ENCODE assay signal across 25 cellular contexts in the genomic region with DNA sequence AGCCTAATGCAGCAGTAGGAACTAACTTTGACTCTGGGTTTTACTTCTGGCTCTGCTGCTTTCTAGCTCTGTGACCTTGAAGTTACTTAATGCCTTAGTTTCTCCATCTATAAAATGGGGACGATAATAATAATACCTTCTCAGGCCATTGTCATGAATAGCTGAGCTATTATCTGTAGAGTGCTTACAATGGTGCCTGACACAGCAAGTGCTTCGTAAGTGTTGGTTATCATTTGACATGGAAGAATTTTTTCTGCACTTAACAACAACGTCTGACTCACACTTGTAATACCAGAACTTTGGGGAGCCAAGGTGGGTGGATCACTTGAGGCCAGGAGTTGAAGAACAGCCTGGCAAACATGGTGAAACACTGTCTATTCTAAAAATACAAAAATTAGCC.
DNase-seq lines count a peak whose midpoint lies in the region; ATAC-seq, FAIRE-seq and TF ChIP-seq lines count a peak whose summit lies in the region.
"Had no signal": no experiment of that assay in that cellular context is flagged by ENCODE, and none has a peak within 500 bp of the region (broad histone marks: within the 10 kb centered on the region; RNA-seq: fewer than 3 reads in every experiment).

No MANE protein-coding gene starts in this region.

- POLR2A ChIA-PET in K562 (lab: Yijun Ruan, JAX), result no interaction called here
- POLR2A ChIA-PET in activated CD4-positive, alpha-beta T cell treated with anti-CD3 and anti-CD28 coated beads for 36 hours (lab: Charles Lee), result no interaction called here

- H3K27me3 ChIP-seq in K562 (ENCODE audit: control insufficient read depth in 2 of 2, insufficient read depth in 2 of 2, low read length in 2 of 2) (no peaks in the 10 kb centered on the region), HAP-1 (ENCODE audit: low read depth) (no peaks in the 10 kb centered on the region)
- H3K27me3 ChIP-seq in effector memory CD4-positive, alpha-beta T cell (replicated peaks; ENCODE audit: control insufficient read depth, insufficient read depth, low read length, poor library complexity, severe bottlenecking), result no peaks in the 10 kb centered on the region
- H3K27me3 ChIP-seq: BLaER1 treated with 17β-estradiol and CSF1 and Interleukin-3, amounts not matched to agents 10 nM and 100 nM; esophagus muscularis mucosa; ovary; upper lobe of left lung had no signal

- WGBS in K562 (ENCODE audit: insufficient coverage, low coverage, missing lambda C conversion rate), result 15% methylated on average over 3 of the region's 3 CpGs

- in situ Hi-C loops in K562 (cut with MboI), result no loop called here
- in situ Hi-C loops in HAP-1 (cut with MboI; ENCODE audit: low sequenced_read_pairs), result no loop called here

- no peaks in the 10 kb centered on the region for H3K9me1 ChIP-seq in K562 (ENCODE audit: control insufficient read depth, insufficient read depth, low read length)

- H3K36me3 ChIP-seq in K562 (ENCODE audit: control insufficient read depth, insufficient read depth, low read length), result no peaks in the 10 kb centered on the region
- no peaks in the 10 kb centered on the region for H3K36me3 ChIP-seq in effector memory CD4-positive, alpha-beta T cell (ENCODE audit: control insufficient read depth, insufficient read depth, low read length)
- no peaks in the 10 kb centered on the region for H3K36me3 ChIP-seq in HAP-1 (replicated peaks)
- H3K36me3 ChIP-seq: BLaER1 treated with 17β-estradiol and CSF1 and Interleukin-3, amounts not matched to agents 10 nM and 100 nM; esophagus muscularis mucosa; ovary; upper lobe of left lung; WERI-Rb-1 had no signal

- H3K4me3 Mint-ChIP-seq in activated CD4-positive, alpha-beta T cell treated with anti-CD3 and anti-CD28 coated beads for 36 hours, result no peak overlapping the region
- H3K4me3 Mint-ChIP-seq: H9; natural killer cell treated with Interleukin-12 subunit alpha and Interleukin-12 subunit beta and Interleukin-15 and Interleukin-18, amount 100 ng/mL, for 72 hours had no signal

- no TSS peak for BruUV-seq in K562 (replicated peaks; lab: Mats Ljungman, UMichigan)

- CTCF ChIA-PET in K562 (lab: Yijun Ruan, JAX; ENCODE audit: low intra/inter-chr PET ratio), result no interaction called here
- CTCF ChIA-PET in activated CD4-positive, alpha-beta T cell treated with anti-CD3 and anti-CD28 coated beads for 36 hours (lab: Charles Lee), result no interaction called here

- H3K4me1 Mint-ChIP-seq in activated CD4-positive, alpha-beta T cell treated with anti-CD3 and anti-CD28 coated beads for 36 hours, result no peaks in the 10 kb centered on the region

- H3K4me3 ChIP-seq in K562 (no peak overlapping the region), foreskin fibroblast (ENCODE audit: low read depth in 1 of 2, low read length in 2 of 2) (no peak overlapping the region), HAP-1 (no peak overlapping the region)
- no peak overlapping the region for H3K4me3 ChIP-seq in effector memory CD4-positive, alpha-beta T cell (ENCODE audit: insufficient read depth, low read depth, low read length, poor library complexity, severe bottlenecking)
- H3K4me3 ChIP-seq: BLaER1 treated with 17β-estradiol and CSF1 and Interleukin-3, amounts not matched to agents 10 nM and 100 nM; esophagus muscularis mucosa; ovary; upper lobe of left lung had no signal

- no peak for TF ChIP-seq POLR2A in K562 (conservative IDR thresholded peaks at IDR 0.05)

- no peak for ATAC-seq in K562
- no peak for ATAC-seq in activated CD4-positive, alpha-beta T cell treated with anti-CD3 and anti-CD28 coated beads for 36 hours
- ATAC-seq: natural killer cell treated with Interleukin-12 subunit alpha and Interleukin-12 subunit beta and Interleukin-15 and Interleukin-18, amount 100 ng/mL, for 72 hours; sciatic nerve had no signal

- H4K20me1 ChIP-seq in K562 (replicated peaks; ENCODE audit: control insufficient read depth, insufficient read depth, low read length), result no peaks in the 10 kb centered on the region
- H4K20me1 ChIP-seq: BLaER1 treated with 17β-estradiol and CSF1 and Interleukin-3, amounts not matched to agents 10 nM and 100 nM had no signal

- H3K4me1 ChIP-seq in K562 (replicated peaks in 1 of 2; ENCODE audit: control insufficient read depth in 2 of 2, insufficient read depth in 2 of 2, low read length in 2 of 2) (peaks cover 0 to 3% of the 10 kb centered on the region in 2 experiments; a peak in 2 of 5 replicates), HAP-1 (no peaks in the 10 kb centered on the region)
- H3K4me1 ChIP-seq in effector memory CD4-positive, alpha-beta T cell (ENCODE audit: control insufficient read depth, insufficient read depth, low read length, poor library complexity, severe bottlenecking), result no peaks in the 10 kb centered on the region
- H3K4me1 ChIP-seq: BLaER1 treated with 17β-estradiol and CSF1 and Interleukin-3, amounts not matched to agents 10 nM and 100 nM; esophagus muscularis mucosa; upper lobe of left lung had no signal

- DNase-seq in A172 (ENCODE audit: low spot score) (peak; percentile 8), HCEC 1CT (peak; percentile 28), K562 (ENCODE audit: extremely low read depth in 1 of 4, low spot score in 3 of 4) (no peak), foreskin fibroblast (peak; percentile 2 to 38), DMS 273 (lab: John Stamatoyannopoulos, UW; ENCODE audit: unreplicated experiment) (no peak), HAP-1 (ENCODE audit: low spot score in 2 of 2) (no peak)
- no peak for DNase-seq in effector memory CD4-positive, alpha-beta T cell
- no peak for DNase-seq in activated CD4-positive, alpha-beta T cell treated with anti-CD3 and anti-CD28 coated beads for 36 hours
- DNase-seq: activated CD4-positive, alpha-beta T cell treated with anti-CD3 and anti-CD28 coated beads, Interleukin-2, amount 50 U/mL, for 48 hours; activated gamma-delta T cell; H9; KBM-7; NCI-H1694; ovary; RPMI8226; SK-N-SH; stimulated activated CD4-positive, alpha-beta T cell treated with anti-CD3 and anti-CD28 coated beads, Interleukin-15, amount 100 ng/mL, for 24 hours; stimulated activated CD8-positive, alpha-beta memory T cell treated with anti-CD3 and anti-CD28 coated beads, Interleukin-4, amount 100 ng/mL, for 48 hours; upper lobe of left lung; WERI-Rb-1 had no signal

- H3K9me3 ChIP-seq in K562 (replicated peaks; ENCODE audit: control insufficient read depth, insufficient read depth, low read depth, low read length) (no peaks in the 10 kb centered on the region; the same call in 1 of the 2 replicates), HAP-1 (no peaks in the 10 kb centered on the region)
- no peaks in the 10 kb centered on the region for H3K9me3 ChIP-seq in effector memory CD4-positive, alpha-beta T cell (ENCODE audit: control insufficient read depth, low read length)
- H3K9me3 ChIP-seq: esophagus muscularis mucosa, ovary, SK-N-SH, upper lobe of left lung had no signal

- no peaks in the 10 kb centered on the region for H3K79me2 ChIP-seq in K562 (ENCODE audit: control insufficient read depth, insufficient read depth, low read length)

- peaks cover 2% of the 10 kb centered on the region for H3K27me3 Mint-ChIP-seq in activated CD4-positive, alpha-beta T cell treated with anti-CD3 and anti-CD28 coated beads for 36 hours
- H3K27me3 Mint-ChIP-seq: natural killer cell treated with Interleukin-12 subunit alpha and Interleukin-12 subunit beta and Interleukin-15 and Interleukin-18, amount 100 ng/mL, for 72 hours had no signal

- intact Hi-C loops in K562 (cut with micrococcal nuclease), result no loop called here
- intact Hi-C loops in activated CD4-positive, alpha-beta T cell treated with anti-CD3 and anti-CD28 coated beads for 36 hours (cut with DNase I, micrococcal nuclease), result no loop called here

- H3K36me3 Mint-ChIP-seq in activated CD4-positive, alpha-beta T cell treated with anti-CD3 and anti-CD28 coated beads for 36 hours (ENCODE audit: low read depth), result no peaks in the 10 kb centered on the region

- H2AFZ ChIP-seq in K562 (ENCODE audit: low read depth, low read length), result no peak overlapping the region

- TF ChIP-seq EP300 in K562 (IDR thresholded peaks at IDR 0.05; ENCODE audit: low read length), result no peak

- no peak overlapping the region for H3K27ac ChIP-seq in K562 (ENCODE audit: extremely low read depth, low read depth, low read length)
- H3K27ac ChIP-seq in effector memory CD4-positive, alpha-beta T cell (ENCODE audit: insufficient read depth, low read length, poor library complexity, severe bottlenecking), result no peak overlapping the region
- H3K27ac ChIP-seq: BLaER1 treated with 17β-estradiol and CSF1 and Interleukin-3, amounts not matched to agents 10 nM and 100 nM; esophagus muscularis mucosa; ovary; upper lobe of left lung; WERI-Rb-1 had no signal

- H3K27ac Mint-ChIP-seq in activated CD4-positive, alpha-beta T cell treated with anti-CD3 and anti-CD28 coated beads for 36 hours, result no peak overlapping the region
- H3K27ac Mint-ChIP-seq: natural killer cell treated with Interleukin-12 subunit alpha and Interleukin-12 subunit beta and Interleukin-15 and Interleukin-18, amount 100 ng/mL, for 72 hours had no signal

- TF ChIP-seq CTCF in K562 (IDR thresholded peaks at IDR 0.05 in 2 of 3, conservative IDR thresholded peaks at IDR 0.05 in 1 of 3; ENCODE audit: insufficient read depth in 2 of 3, low read depth in 1 of 3, low read length in 3 of 3) (no peak), foreskin fibroblast (IDR thresholded peaks at IDR 0.05; ENCODE audit: low read depth, low read length) (no peak)

- peak; percentile 76 for FAIRE-seq in K562 (lab: Jason Lieb, UNC)
- FAIRE-seq: D721Med had no signal

- no peaks in the 10 kb centered on the region for H3K9me3 Mint-ChIP-seq in activated CD4-positive, alpha-beta T cell treated with anti-CD3 and anti-CD28 coated beads for 36 hours (ENCODE audit: low read depth)

- no peak for TF ChIP-seq RAD21 in K562 (CRISPR knock-in tag; conservative IDR thresholded peaks at IDR 0.05 in 1 of 2, IDR thresholded peaks at IDR 0.05 in 1 of 2)

- H3K4me2 ChIP-seq in K562 (ENCODE audit: insufficient read depth, low read length), result no peak overlapping the region
- H3K4me2 ChIP-seq: BLaER1 treated with 17β-estradiol and CSF1 and Interleukin-3, amounts not matched to agents 10 nM and 100 nM; SK-N-SH had no signal

- no peak overlapping the region for H3K9ac ChIP-seq in K562 (ENCODE audit: insufficient read depth in 1 of 2, low read depth in 2 of 2, low read length in 2 of 2)
- H3K9ac ChIP-seq: BLaER1 treated with 17β-estradiol and CSF1 and Interleukin-3, amounts not matched to agents 10 nM and 100 nM; SK-N-SH had no signal

TF ChIP-seq in K562, 482 proteins besides CTCF, POLR2A, EP300 and RAD21 (continues in another document):
- TF ChIP-seq KDM2B (CRISPR knock-in tag; IDR thresholded peaks at IDR 0.05) (no peak), ESRRA (IDR thresholded peaks at IDR 0.05; ENCODE audit: borderline replicate concordance, low read depth) (peak; percentile 73; the same call in 1 of the 2 replicates), PURB (CRISPR knock-in tag; IDR thresholded peaks at IDR 0.05; ENCODE audit: low read depth) (no peak), ILK (tag; IDR thresholded peaks at IDR 0.05; ENCODE audit: borderline replicate concordance, low read depth) (no peak)
- TF ChIP-seq, protein P1, sequence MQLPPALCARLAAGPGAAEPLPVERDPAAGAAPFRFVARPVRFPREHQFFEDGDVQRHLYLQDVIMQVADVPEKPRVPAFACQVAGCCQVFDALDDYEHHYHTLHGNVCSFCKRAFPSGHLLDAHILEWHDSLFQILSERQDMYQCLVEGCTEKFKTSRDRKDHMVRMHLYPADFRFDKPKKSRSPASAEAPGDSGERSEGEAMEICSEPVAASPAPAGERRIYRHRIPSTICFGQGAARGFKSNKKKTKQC (CRISPR knock-in tag; IDR thresholded peaks at IDR 0.05), result no peak

Comparison
In these comparisons a context has a peak if more than half of its experiments do, and no peak if none do; other contexts are left out.
1. DNase-seq: peak in A172 (single experiment), HCEC 1CT (single experiment) and foreskin fibroblast (2 of 2); none in K562 (0 of 4), DMS 273 (single experiment), effector memory CD4-positive, alpha-beta T cell (0 of 3), activated CD4-positive, alpha-beta T cell treated with anti-CD3 and anti-CD28 coated beads for 36 hours (single experiment) and HAP-1 (0 of 2).